In the genomic region with DNA sequence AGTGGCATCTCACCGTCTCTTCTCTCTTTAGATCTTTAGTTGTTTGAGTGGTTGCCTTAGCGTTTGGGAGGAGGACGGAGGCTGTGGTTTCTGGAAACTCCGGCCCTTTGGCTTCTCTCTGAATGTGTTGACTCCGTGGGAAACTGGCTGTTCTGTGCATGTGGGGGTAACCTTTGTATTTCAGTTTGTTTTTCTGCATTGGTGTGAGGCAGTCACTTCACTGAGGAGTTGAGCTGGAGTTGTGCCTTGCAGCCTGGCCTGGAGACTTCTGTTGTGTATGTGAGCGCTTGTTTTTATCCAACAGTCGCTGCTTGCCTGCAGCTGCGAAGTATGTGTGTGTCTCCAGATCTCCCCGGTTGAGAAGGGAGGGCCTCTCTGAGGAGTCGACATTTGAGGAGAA, we compare ENCODE assay signal across 30 cellular contexts. TPM values are rescaled to one million over a fixed set of nuclear protein-coding genes. Genes with fewer than 3 reads are reported as not detected.
"Had no signal": no experiment of that assay in that cellular context is flagged by ENCODE, and none has a peak within 500 bp of the region (broad histone marks: within the 10 kb centered on the region; RNA-seq: fewer than 3 reads in every experiment).

No MANE protein-coding gene starts in this region.

- ATAC-seq: activated naive CD4-positive, alpha-beta T cell treated with anti-CD3 and anti-CD28 coated beads, Interleukin-2, amount 50 U/mL, for 72 hours; left lobe of liver; right cardiac atrium; stimulated activated naive CD8-positive, alpha-beta T cell treated with anti-CD3 and anti-CD28 coated beads, Interleukin-15, amount 100 ng/mL, for 72 hours had no signal

- H3K27ac ChIP-seq: esophagus squamous epithelium, prostate gland, skin epidermis, suprapubic skin, vagina had no signal

- H3K4me3 ChIP-seq: esophagus squamous epithelium, prostate gland, skin epidermis, suprapubic skin, vagina had no signal

- H3K27me3 Mint-ChIP-seq: activated B cell treated with CpG ODN at 0.5 μM for 24 hours; stimulated activated naive CD8-positive, alpha-beta T cell treated with anti-CD3 and anti-CD28 coated beads, Interleukin-15, amount 100 ng/mL, for 72 hours had no signal

- FAIRE-seq: endothelial cell of umbilical vein, keratinocyte had no signal

- H3K9me3 Mint-ChIP-seq: activated B cell treated with CpG ODN at 0.5 μM for 24 hours; activated CD4-positive, alpha-beta memory T cell treated with anti-CD3 and anti-CD28 coated beads for 36 hours; activated naive CD4-positive, alpha-beta T cell treated with anti-CD3 and anti-CD28 coated beads, Interleukin-2, amount 50 U/mL, for 72 hours; activated T-helper 1 cell treated with anti-CD3 and anti-CD28 coated beads, Interleukin-12 subunit alpha, Interleukin-12 subunit beta, Interleukin-2, Interleukin-4 antibody, amounts not matched to agents 30 ng/mL and 10 ng/mL and 1 ng/mL, durations not matched to agents 14 hours and 24 hours and 36 hours; brain; dendritic cell treated with granulocyte-macrophage colony-stimulating factor and Interleukin-4, amounts not matched to agents 40 ng/mL and 50 ng/mL, for 4 days; nephron; stimulated activated naive CD8-positive, alpha-beta T cell treated with anti-CD3 and anti-CD28 coated beads, Interleukin-15, amount 100 ng/mL, for 72 hours had no signal

- H3K36me3 Mint-ChIP-seq: activated CD4-positive, alpha-beta memory T cell treated with anti-CD3 and anti-CD28 coated beads for 36 hours; activated naive CD4-positive, alpha-beta T cell treated with anti-CD3 and anti-CD28 coated beads, Interleukin-2, amount 50 U/mL, for 72 hours; brain had no signal

- H3K4me3 Mint-ChIP-seq: activated B cell treated with CpG ODN at 0.5 μM for 24 hours; activated CD4-positive, alpha-beta memory T cell treated with anti-CD3 and anti-CD28 coated beads for 36 hours; activated T-helper 1 cell treated with anti-CD3 and anti-CD28 coated beads, Interleukin-12 subunit alpha, Interleukin-12 subunit beta, Interleukin-2, Interleukin-4 antibody, amounts not matched to agents 30 ng/mL and 10 ng/mL and 1 ng/mL, durations not matched to agents 14 hours and 24 hours and 36 hours; brain; dendritic cell treated with granulocyte-macrophage colony-stimulating factor and Interleukin-4, amounts not matched to agents 40 ng/mL and 50 ng/mL, for 4 days; nephron; stimulated activated naive CD8-positive, alpha-beta T cell treated with anti-CD3 and anti-CD28 coated beads, Interleukin-15, amount 100 ng/mL, for 72 hours had no signal

- H3K36me3 ChIP-seq: esophagus squamous epithelium, prostate gland, suprapubic skin, vagina had no signal

- H3K27ac Mint-ChIP-seq: activated B cell treated with CpG ODN at 0.5 μM for 24 hours; activated CD4-positive, alpha-beta memory T cell treated with anti-CD3 and anti-CD28 coated beads for 36 hours; activated naive CD4-positive, alpha-beta T cell treated with anti-CD3 and anti-CD28 coated beads, Interleukin-2, amount 50 U/mL, for 72 hours; activated T-helper 1 cell treated with anti-CD3 and anti-CD28 coated beads, Interleukin-12 subunit alpha, Interleukin-12 subunit beta, Interleukin-2, Interleukin-4 antibody, amounts not matched to agents 30 ng/mL and 10 ng/mL and 1 ng/mL, durations not matched to agents 14 hours and 24 hours and 36 hours; brain; dendritic cell treated with granulocyte-macrophage colony-stimulating factor and Interleukin-4, amounts not matched to agents 40 ng/mL and 50 ng/mL, for 4 days; nephron; stimulated activated naive CD8-positive, alpha-beta T cell treated with anti-CD3 and anti-CD28 coated beads, Interleukin-15, amount 100 ng/mL, for 72 hours had no signal

- DNase-seq: activated B cell treated with CpG ODN at 0.5 μM for 24 hours; activated CD4-positive, alpha-beta memory T cell treated with anti-CD3 and anti-CD28 coated beads for 36 hours; activated CD4-positive, alpha-beta T cell treated with anti-CD3 and anti-CD28 coated beads for 4 hours; activated gamma-delta T cell treated with Interleukin-2 at 50 U/mL for 16 hours; activated T-cell treated with anti-CD3 and anti-CD28 coated beads for 4 hours; cerebellar nuclear complex; effector CD8-positive, alpha-beta T cell; esophagus squamous epithelium; foreskin melanocyte; glutamatergic neuron; mammary epithelial cell; midbrain; stimulated activated CD4-positive, alpha-beta T cell treated with anti-CD3 and anti-CD28 coated beads, Interleukin-15, amount 100 ng/mL, for 24 hours; stimulated activated CD4-positive, alpha-beta T cell treated with anti-CD3 and anti-CD28 coated beads, Interleukin-2, amount 100 ng/mL, for 48 hours; stimulated activated naive CD8-positive, alpha-beta T cell treated with anti-CD3 and anti-CD28 coated beads, Interleukin-15, amount 100 ng/mL, for 72 hours; trophoblast cell had no signal

- H3K4me1 ChIP-seq: esophagus squamous epithelium, prostate gland, suprapubic skin, vagina had no signal

- H3K27me3 ChIP-seq: esophagus squamous epithelium, suprapubic skin, vagina had no signal

- H3K9me3 ChIP-seq: esophagus squamous epithelium, prostate gland, suprapubic skin, vagina had no signal

- H3K4me1 Mint-ChIP-seq: activated B cell treated with CpG ODN at 0.5 μM for 24 hours, brain, nephron had no signal

RNA-seq across cellular contexts. Expression of a gene that starts 33.6 kb away (rescaled TPM):
- total RNA-seq: activated CD4-positive, alpha-beta memory T cell treated with anti-CD3 and anti-CD28 coated beads for 36 hours; activated naive CD4-positive, alpha-beta T cell treated with anti-CD3 and anti-CD28 coated beads, Interleukin-2, amount 50 U/mL, for 72 hours; activated T-helper 1 cell treated with anti-CD3 and anti-CD28 coated beads, Interleukin-12 subunit alpha, Interleukin-12 subunit beta, Interleukin-2, Interleukin-4 antibody, amounts not matched to agents 30 ng/mL and 10 ng/mL and 1 ng/mL, durations not matched to agents 14 hours and 24 hours and 36 hours; esophagus squamous epithelium; mammary epithelial cell; omental fat pad; prostate gland; right cardiac atrium; vagina had no signal
- polyA plus RNA-seq: keratinocyte, mammary epithelial cell, right cardiac atrium had no signal
